17 cellular contexts compared by ENCODE assay signal in the genomic region with DNA sequence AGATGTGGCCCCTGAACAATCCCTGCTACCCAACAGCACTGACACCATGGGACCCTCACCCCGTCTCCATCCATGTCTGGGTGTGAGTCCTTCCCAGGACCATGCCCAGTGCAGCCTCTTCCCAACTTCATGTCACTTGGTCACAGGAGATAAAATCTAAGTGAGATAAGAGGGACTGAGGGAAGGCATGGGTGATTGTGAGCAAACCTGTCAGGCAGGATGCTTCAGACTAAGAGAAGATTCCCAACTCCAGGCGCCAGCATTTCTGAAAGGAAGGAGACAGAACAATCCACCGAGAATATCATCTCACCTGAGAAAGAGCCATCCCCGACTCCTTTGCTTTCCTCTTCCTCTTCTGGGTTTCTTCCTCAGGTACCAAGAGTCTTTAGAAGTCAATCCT. TPM values are rescaled to one million over a fixed set of nuclear protein-coding genes. Genes with fewer than 3 reads are reported as not detected.
DNase-seq lines count a peak whose midpoint lies in the region; ATAC-seq and TF ChIP-seq lines count a peak whose summit lies in the region.
"Had no signal": no experiment of that assay in that cellular context is flagged by ENCODE, and none has a peak within 500 bp of the region (broad histone marks: within the 10 kb centered on the region; RNA-seq: fewer than 3 reads in every experiment).

No MANE protein-coding gene starts in this region.

- no peak overlapping the region for H2BK5ac ChIP-seq in trophoblast cell (ENCODE audit: low read depth, low read length, poor library complexity)

- no peak overlapping the region for H3K14ac ChIP-seq in trophoblast cell (ENCODE audit: low read length)

- no peak overlapping the region for H3K4me2 ChIP-seq in trophoblast cell (ENCODE audit: low read length)
- H3K4me2 ChIP-seq: BLaER1 had no signal

- H3K36me3 ChIP-seq in A673 (ENCODE audit: insufficient read depth, low read length, poor library complexity, severe bottlenecking) (peaks cover 23% of the 10 kb centered on the region), trophoblast cell (ENCODE audit: control insufficient read depth in 1 of 2, insufficient read depth in 2 of 2, low read length in 2 of 2) (peaks cover 30 to 36% of the 10 kb centered on the region in 2 experiments)

- POLR2A ChIA-PET in A673 (lab: Charles Lee; ENCODE audit: low non-redundant PET) = no interaction called here

- WGBS in trophoblast cell (ENCODE audit: extremely low coverage, insufficient coverage, insufficient read length) = no CpG with 5 or more reads among the region's 4 CpGs

- no peak overlapping the region for H2AFZ ChIP-seq in trophoblast cell (ENCODE audit: insufficient read depth, low read length, poor library complexity)

- H3K9me3 ChIP-seq in A673 (ENCODE audit: low read depth, low read length, poor library complexity, severe bottlenecking) = peaks cover 3% of the 10 kb centered on the region
- H3K9me3 ChIP-seq in trophoblast cell (ENCODE audit: insufficient read depth, low read depth, low read length) = no peaks in the 10 kb centered on the region

- H2BK12ac ChIP-seq in trophoblast cell (ENCODE audit: low read length) = no peak overlapping the region

- no peak overlapping the region for H3K27ac Mint-ChIP-seq in endothelial cell (ENCODE audit: unreplicated experiment)
- H3K27ac Mint-ChIP-seq: CD4-positive, CD25-positive, alpha-beta regulatory T cell; IgD-negative memory B cell had no signal

- no peak overlapping the region for H4K8ac ChIP-seq in trophoblast cell (ENCODE audit: low read depth, low read length)

- intact Hi-C loops in A673 (cut with micrococcal nuclease; ENCODE audit: unreplicated experiment) = no loop called here

- peak overlapping the region; percentile 91 for H4K91ac ChIP-seq in trophoblast cell (ENCODE audit: low read depth, low read length)

- no peak overlapping the region for H3K9ac ChIP-seq in trophoblast cell (ENCODE audit: low read length)
- H3K9ac ChIP-seq: BLaER1 had no signal

- no TSS peak for BruUV-seq in A673 (replicated peaks; lab: Mats Ljungman, UMichigan)

- no peak overlapping the region for H2AK5ac ChIP-seq in trophoblast cell (ENCODE audit: low read length)

- peak overlapping the region; percentile 32 for H3K4me3 Mint-ChIP-seq in endothelial cell (ENCODE audit: unreplicated experiment)
- H3K4me3 Mint-ChIP-seq: CD4-positive, CD25-positive, alpha-beta regulatory T cell; IgD-negative memory B cell had no signal

- TF ChIP-seq CTCF in A673 (conservative IDR thresholded peaks at IDR 0.05; ENCODE audit: low read depth, low read length) (no peak), LNCaP clone FGC (IDR thresholded peaks at IDR 0.05; ENCODE audit: control insufficient read depth, extremely low read depth, insufficient read depth) (no peak), endothelial cell (IDR thresholded peaks at IDR 0.05; ENCODE audit: unreplicated experiment) (no peak)

- no peak overlapping the region for H2BK120ac ChIP-seq in trophoblast cell (ENCODE audit: insufficient read depth, low read length, poor library complexity)

- ATAC-seq in HG03045 (IDR thresholded peaks at IDR 0.05; ENCODE audit: unreplicated experiment) = no peak
- ATAC-seq: GM12878 had no signal

- H3K4me3 ChIP-seq in A673 (ENCODE audit: low read depth, low read length, poor library complexity, severe bottlenecking) = no peak overlapping the region
- no peak overlapping the region for H3K4me3 ChIP-seq in LNCaP clone FGC (ENCODE audit: low read depth, low read length)
- H3K4me3 ChIP-seq in trophoblast cell (ENCODE audit: low read depth, low read length) = no peak overlapping the region
- H3K4me3 ChIP-seq: BLaER1, GM12878 had no signal

- H3K79me2 ChIP-seq in trophoblast cell (ENCODE audit: control insufficient read depth, insufficient read depth, low read length, poor library complexity) = peaks cover 9% of the 10 kb centered on the region

- peak overlapping the region; percentile 30 for H3K27ac ChIP-seq in A673 (ENCODE audit: low read depth, low read length, poor library complexity, severe bottlenecking)
- peak overlapping the region; percentile 89 for H3K27ac ChIP-seq in trophoblast cell (ENCODE audit: low read depth, low read length)
- H3K27ac ChIP-seq: 22Rv1, BLaER1 had no signal

- H3K18ac ChIP-seq in trophoblast cell (ENCODE audit: low read length) = no peak overlapping the region

- H3K27me3 ChIP-seq in A673 (replicated peaks; ENCODE audit: insufficient read depth, low read depth, low read length, poor library complexity) (no peaks in the 10 kb centered on the region), trophoblast cell (ENCODE audit: insufficient read depth, low read length) (no peaks in the 10 kb centered on the region)
- H3K27me3 ChIP-seq: BLaER1 had no signal

- no peak overlapping the region for H3K23ac ChIP-seq in trophoblast cell (ENCODE audit: low read length)

- H3K36me3 Mint-ChIP-seq in endothelial cell (ENCODE audit: low read depth, unreplicated experiment) = peaks cover 50% of the 10 kb centered on the region

- no peaks in the 10 kb centered on the region for H3K4me1 ChIP-seq in A673 (ENCODE audit: insufficient read depth, low read length, poor library complexity, severe bottlenecking)
- H3K4me1 ChIP-seq in trophoblast cell (ENCODE audit: control insufficient read depth in 1 of 2, insufficient read depth in 2 of 2, low read length in 2 of 2) = peaks cover 10 to 17% of the 10 kb centered on the region in 2 experiments
- H3K4me1 ChIP-seq: BLaER1 had no signal

- no peak overlapping the region for H3K4ac ChIP-seq in trophoblast cell (ENCODE audit: low read depth, low read length)

- peaks cover 13% of the 10 kb centered on the region for H3K79me1 ChIP-seq in trophoblast cell (ENCODE audit: low read length)

- H4K12ac ChIP-seq in trophoblast cell (ENCODE audit: low read depth, low read length) = no peak overlapping the region

- no peaks in the 10 kb centered on the region for H3K9me3 Mint-ChIP-seq in endothelial cell (ENCODE audit: unreplicated experiment)

- H3K4me1 Mint-ChIP-seq in endothelial cell (ENCODE audit: unreplicated experiment) = peaks cover 14% of the 10 kb centered on the region

- peaks cover 2% of the 10 kb centered on the region for H3K27me3 Mint-ChIP-seq in endothelial cell (ENCODE audit: unreplicated experiment)
- H3K27me3 Mint-ChIP-seq: CD4-positive, CD25-positive, alpha-beta regulatory T cell; IgD-negative memory B cell had no signal

- CTCF ChIA-PET in A673 (lab: Charles Lee) = no interaction called here

- DNase-seq in A673 (ENCODE audit: low spot score) = no peak
- peak; percentile 54 for DNase-seq in LNCaP clone FGC (ENCODE audit: low read depth)
- DNase-seq in endothelial cell (ENCODE audit: low spot score) = no peak
- DNase-seq in trophoblast cell = peak; percentile 92 to 94
- DNase-seq in NK-92 treated with Interleukin-12 subunit alpha and Interleukin-12 subunit beta, amount 100 ng/mL, for 24 hours (lab: John Stamatoyannopoulos, UW) = no peak
- DNase-seq in activated CD4-positive, alpha-beta T cell treated with anti-CD3 and anti-CD28 coated beads, Interleukin-2, amount 50 U/mL, for 48 hours = no peak
- DNase-seq: AML-193; Calu3; CD4-positive, CD25-positive, alpha-beta regulatory T cell; DMS 273 treated with DMSO at 0.1 percent for 48 hours had no signal

RNA-seq across cellular contexts. Expression of gene ZNF320, which starts 7.5 kb away (rescaled TPM):
- total RNA-seq in A673 (2021) (9.2 and 12.2 TPM in 2 replicates), endothelial cell (ENCODE audit: unreplicated experiment) (34.7 TPM)
- polyA plus RNA-seq in trophoblast cell (2013) = 10.1 and 13.4 TPM in 2 replicates
- total RNA-seq: G401 had no signal

RNA-seq across cellular contexts. Expression of gene ZNF468, which starts 32.5 kb away (rescaled TPM):
- total RNA-seq in A673 (2021) = 11.3 and 14.4 TPM in 2 replicates
- total RNA-seq in endothelial cell (ENCODE audit: unreplicated experiment) = 21.4 TPM
- 39.1 and 41.5 TPM in 2 replicates for polyA plus RNA-seq in trophoblast cell (2013)

RNA-seq across cellular contexts. Expression of gene ZNF888, which starts 33.3 kb away (rescaled TPM):
- total RNA-seq in A673 (2021) (3.4 and 4.6 TPM in 2 replicates), endothelial cell (ENCODE audit: unreplicated experiment) (12.2 TPM)
- 9.6 and 9.8 TPM in 2 replicates for polyA plus RNA-seq in trophoblast cell (2013)
- total RNA-seq: HT1080 had no signal

Comparison
In these comparisons a context has a peak if more than half of its experiments do, and no peak if none do; other contexts are left out.
1. DNase-seq: peak in LNCaP clone FGC (single experiment) and trophoblast cell (2 of 2); none in A673 (single experiment), endothelial cell (single experiment), NK-92 treated with Interleukin-12 subunit alpha and Interleukin-12 subunit beta, amount 100 ng/mL, for 24 hours (single experiment) and activated CD4-positive, alpha-beta T cell treated with anti-CD3 and anti-CD28 coated beads, Interleukin-2, amount 50 U/mL, for 48 hours (0 of 2).